ENCODE assay signal across 23 cellular contexts in the genomic region with DNA sequence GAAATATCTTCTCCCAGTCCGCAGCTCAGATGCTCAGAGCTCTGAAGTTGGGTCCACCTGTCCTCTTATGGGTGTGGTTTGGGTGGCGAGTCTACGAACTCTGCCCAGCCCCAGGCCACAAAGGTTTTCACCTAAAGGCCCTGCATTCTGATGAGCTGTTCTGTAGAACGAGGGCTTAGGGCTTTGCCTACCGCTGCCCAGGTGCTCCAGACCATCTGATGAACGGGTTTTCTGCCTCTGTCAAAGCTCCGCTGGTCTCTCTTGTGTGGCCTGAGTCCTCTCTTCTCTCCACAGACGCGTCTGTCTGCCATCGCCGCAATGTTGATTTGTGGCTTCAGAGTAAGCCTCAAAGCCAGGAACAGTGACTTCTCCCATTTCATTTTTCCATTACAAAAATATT. TPM values are rescaled to one million over a fixed set of nuclear protein-coding genes. Genes with fewer than 3 reads are reported as not detected.
"Had no signal": no experiment of that assay in that cellular context is flagged by ENCODE, and none has a peak within 500 bp of the region (broad histone marks: within the 10 kb centered on the region; RNA-seq: fewer than 3 reads in every experiment).

No MANE protein-coding gene starts in this region.

- H3K27ac ChIP-seq: coronary artery, esophagus muscularis mucosa, foreskin keratinocyte, gastroesophageal sphincter, heart right ventricle, prostate gland, right atrium auricular region, transverse colon, vagina had no signal

- ATAC-seq: foreskin keratinocyte; gastroesophageal sphincter; heart right ventricle; left ventricle myocardium superior; natural killer cell; sciatic nerve; stimulated activated naive B cell treated with anti-CD40 and anti-IgM and Interleukin-4, amounts not matched to agents 10 μg/mL and 1 μg/mL and 100 μg/mL, for 72 hours had no signal

- H3K4me3 ChIP-seq: coronary artery, esophagus muscularis mucosa, gastroesophageal sphincter, heart right ventricle, lung, prostate gland, right atrium auricular region, transverse colon, vagina had no signal

- H3K9me3 ChIP-seq: esophagus muscularis mucosa, gastroesophageal sphincter, heart right ventricle, prostate gland, right atrium auricular region, transverse colon, vagina had no signal

- H3K9me3 Mint-ChIP-seq: stimulated activated naive CD8-positive, alpha-beta T cell treated with anti-CD3 and anti-CD28 coated beads, Interleukin-15, Interleukin-2, amounts not matched to agents 100 ng/mL and 50 ng/mL, for 24 hours had no signal

- H3K27me3 Mint-ChIP-seq: memory B cell; stimulated activated naive B cell treated with anti-CD40 and anti-IgM and Interleukin-4, amounts not matched to agents 10 μg/mL and 1 μg/mL and 100 μg/mL, for 72 hours; stimulated activated naive CD8-positive, alpha-beta T cell treated with anti-CD3 and anti-CD28 coated beads, Interleukin-15, Interleukin-2, amounts not matched to agents 100 ng/mL and 50 ng/mL, for 24 hours had no signal

- H3K4me1 ChIP-seq: esophagus muscularis mucosa, foreskin keratinocyte, gastroesophageal sphincter, heart right ventricle, prostate gland, right atrium auricular region, transverse colon, vagina had no signal

- H3K27ac Mint-ChIP-seq: memory B cell; natural killer cell; stimulated activated naive B cell treated with anti-CD40 and anti-IgM and Interleukin-4, amounts not matched to agents 10 μg/mL and 1 μg/mL and 100 μg/mL, for 72 hours; stimulated activated naive CD8-positive, alpha-beta T cell treated with anti-CD3 and anti-CD28 coated beads, Interleukin-15, Interleukin-2, amounts not matched to agents 100 ng/mL and 50 ng/mL, for 24 hours had no signal

- DNase-seq: dermis blood vessel endothelial cell; effector memory CD4-positive, alpha-beta T cell; foreskin keratinocyte; heart right ventricle; hypothalamus; immature natural killer cell; islet precursor cell; left ventricle myocardium superior; natural killer cell; stimulated activated CD4-positive, alpha-beta T cell treated with anti-CD3 and anti-CD28 coated beads, Interleukin-2, amount 100 ng/mL, for 48 hours; stimulated activated naive B cell treated with anti-CD40 and anti-IgM and Interleukin-4, amounts not matched to agents 10 μg/mL and 1 μg/mL and 100 μg/mL, for 72 hours; transverse colon had no signal

- H3K4me3 Mint-ChIP-seq: immature natural killer cell; memory B cell; natural killer cell; stimulated activated naive B cell treated with anti-CD40 and anti-IgM and Interleukin-4, amounts not matched to agents 10 μg/mL and 1 μg/mL and 100 μg/mL, for 72 hours; stimulated activated naive CD8-positive, alpha-beta T cell treated with anti-CD3 and anti-CD28 coated beads, Interleukin-15, Interleukin-2, amounts not matched to agents 100 ng/mL and 50 ng/mL, for 24 hours had no signal

- H3K27me3 ChIP-seq: esophagus muscularis mucosa, foreskin keratinocyte, gastroesophageal sphincter, heart right ventricle, right atrium auricular region, transverse colon, vagina had no signal

RNA-seq across cellular contexts. Expression of a gene that starts 28.4 kb away (rescaled TPM):
- total RNA-seq: natural killer cell, osteocyte had no signal
